In the genomic region with DNA sequence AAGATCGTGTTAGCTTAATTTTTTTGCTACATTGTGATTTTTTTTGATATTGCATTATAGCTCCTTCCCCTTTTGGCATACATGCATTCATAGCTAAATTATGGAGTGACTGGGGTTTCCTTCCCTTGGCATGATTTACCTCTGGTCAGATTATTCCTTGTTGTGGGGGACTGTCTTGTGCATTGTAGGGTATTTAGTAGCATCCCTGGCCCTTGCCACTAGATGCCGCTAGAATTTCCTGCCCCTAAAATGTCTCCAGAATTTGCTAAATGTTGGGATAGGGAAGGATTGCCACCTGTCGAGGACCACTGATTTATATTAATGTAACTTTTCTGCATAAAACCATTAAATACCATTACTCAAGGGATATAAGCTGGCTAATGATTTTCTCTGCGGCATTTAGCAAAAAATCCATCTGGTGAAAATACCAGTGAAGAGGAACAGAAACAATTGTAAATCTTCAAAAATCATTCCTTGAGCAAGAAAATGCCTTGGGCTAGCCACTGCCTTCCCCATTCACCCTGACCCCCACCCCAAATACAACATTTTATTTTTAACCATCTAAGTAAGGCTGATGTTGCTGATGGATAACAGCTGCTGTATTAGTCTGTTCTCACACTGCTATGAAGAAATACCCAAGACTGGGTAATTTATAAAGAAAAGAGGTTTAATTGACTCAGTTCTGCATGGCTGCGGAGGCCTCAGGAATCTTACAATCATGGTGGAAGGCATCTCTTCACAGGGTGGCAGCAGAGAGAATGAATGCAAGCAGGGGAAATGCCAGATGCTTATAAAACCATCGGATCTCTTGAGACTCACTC, we compare ENCODE assay signal across 8 cellular contexts.
DNase-seq lines count a peak whose midpoint lies in the region; ATAC-seq and TF ChIP-seq lines count a peak whose summit lies in the region.

No MANE protein-coding gene starts in this region.

- DNase-seq in HuH-7 (ENCODE audit: low spot score) (peak; percentile 20), adrenal gland (peak in 2 of 7 donors; percentile 15), kidney glomerular epithelial cell (lab: John Stamatoyannopoulos, UW) (peak; percentile 49), vagina (ENCODE audit: extremely low spot score in 2 of 2) (no peak)
- no peak for DNase-seq in stimulated activated CD4-positive, alpha-beta T cell treated with anti-CD3 and anti-CD28 coated beads, Interleukin-4, amount 100 ng/mL, for 1 hour

- H3K36me3 ChIP-seq in BLaER1 treated with 17β-estradiol and CSF1 and Interleukin-3, amounts not matched to agents 10 nM and 100 nM: no peaks in the 10 kb centered on the region
- H3K36me3 ChIP-seq in adrenal gland (replicated peaks in 1 of 2): no peaks in the 10 kb centered on the region
- H3K36me3 ChIP-seq in vagina: no peaks in the 10 kb centered on the region

- intact Hi-C loops in adrenal gland (cut with DNase I): loop anchor here (10.0 kb wide), 1 partner anchor 535 kb away; no protein-coding TSS in a partner anchor
- intact Hi-C loops in vagina (cut with DNase I): loop anchor here (10.0 kb wide), 1 partner anchor 535 kb away; no protein-coding TSS in a partner anchor

- H3K9me3 ChIP-seq in BLaER1 treated with 17β-estradiol and CSF1 and Interleukin-3, amounts not matched to agents 10 nM and 100 nM (replicated peaks in 1 of 11): peaks cover 0 to 14% (median 11%) of the 10 kb centered on the region in 11 experiments; a peak in 17 of 22 replicates
- H3K9me3 ChIP-seq in adrenal gland (replicated peaks in 1 of 3) (no peaks in the 10 kb centered on the region), vagina (no peaks in the 10 kb centered on the region)

- H3K27me3 ChIP-seq in BLaER1 treated with 17β-estradiol and CSF1 and Interleukin-3, amounts not matched to agents 10 nM and 100 nM: no peaks in the 10 kb centered on the region
- H3K27me3 ChIP-seq in adrenal gland: no peaks in the 10 kb centered on the region
- no peaks in the 10 kb centered on the region for H3K27me3 ChIP-seq in vagina

- peak; percentile 22 to 55 (median 44) for TF ChIP-seq CTCF in adrenal gland (IDR thresholded peaks at IDR 0.05)
- peak in 1 of 3 experiments; percentile 26 for TF ChIP-seq CTCF in vagina (IDR thresholded peaks at IDR 0.05)

- 63 to 66% (median 65%) methylated on average over 6 of the region's 6 CpGs for WGBS in adrenal gland, 4 donors

- TF ChIP-seq POLR2A in adrenal gland (IDR thresholded peaks at IDR 0.05): no peak
- no peak for TF ChIP-seq POLR2A in vagina (IDR thresholded peaks at IDR 0.05)

- ATAC-seq in HG03442 (IDR thresholded peaks at IDR 0.05; ENCODE audit: unreplicated experiment): no peak
- ATAC-seq in HG02852 (IDR thresholded peaks at IDR 0.05; ENCODE audit: unreplicated experiment): no peak

- no peaks in the 10 kb centered on the region for H4K20me1 ChIP-seq in BLaER1 treated with 17β-estradiol and CSF1 and Interleukin-3, amounts not matched to agents 10 nM and 100 nM

- H3K27ac ChIP-seq in BLaER1 treated with 17β-estradiol and CSF1 and Interleukin-3, amounts not matched to agents 10 nM and 100 nM: peak overlapping the region in 8 of 11 experiments; percentile 19 to 85 (median 75); a peak in 10 of 22 replicates
- H3K27ac ChIP-seq in adrenal gland (peak overlapping the region in 3 of 5 donors; percentile 6 to 56 (median 15)), vagina (no peak overlapping the region)

- H3K4me2 ChIP-seq in BLaER1 treated with 17β-estradiol and CSF1 and Interleukin-3, amounts not matched to agents 10 nM and 100 nM: peak overlapping the region; percentile 50 to 82 (median 72)

- peaks cover 41 to 50% (median 45%) of the 10 kb centered on the region in 10 experiments for H3K4me1 ChIP-seq in BLaER1 treated with 17β-estradiol and CSF1 and Interleukin-3, amounts not matched to agents 10 nM and 100 nM
- peaks cover 0 to 29% of the 10 kb centered on the region in 2 donors for H3K4me1 ChIP-seq in adrenal gland (replicated peaks in 1 of 2)
- peaks cover 36% of the 10 kb centered on the region for H3K4me1 ChIP-seq in vagina

- no peak overlapping the region for H3K4me3 ChIP-seq in BLaER1 treated with 17β-estradiol and CSF1 and Interleukin-3, amounts not matched to agents 10 nM and 100 nM
- H3K4me3 ChIP-seq in adrenal gland: no peak overlapping the region
- H3K4me3 ChIP-seq in vagina: no peak overlapping the region

- H3K9ac ChIP-seq in BLaER1 treated with 17β-estradiol and CSF1 and Interleukin-3, amounts not matched to agents 10 nM and 100 nM: no peak overlapping the region

Comparison
In these comparisons a context has a peak if more than half of its experiments do, and no peak if none do; other contexts are left out.
1. DNase-seq: peak in HuH-7 (single experiment) and kidney glomerular epithelial cell (single experiment); none in vagina (0 of 2) and stimulated activated CD4-positive, alpha-beta T cell treated with anti-CD3 and anti-CD28 coated beads, Interleukin-4, amount 100 ng/mL, for 1 hour (single experiment).